In genomic region chr1:161099090-161099802, GRCh38 we compare ENCODE assay signal across 8 cellular contexts. TPM values are rescaled to one million over a fixed set of nuclear protein-coding genes. Genes with fewer than 3 reads are reported as not detected.
DNase-seq lines count a peak whose midpoint lies in the region; ATAC-seq and TF ChIP-seq lines count a peak whose summit lies in the region.

No MANE protein-coding gene starts in this region.

- H3K9me3 Mint-ChIP-seq in CD4-positive, CD25-positive, alpha-beta regulatory T cell = peaks cover 0 to 6% (median 0%) of the 10 kb centered on the region in 7 donors

- peaks cover 18% of the 10 kb centered on the region for H3K27me3 Mint-ChIP-seq in CD4-positive, CD25-positive, alpha-beta regulatory T cell

- H3K4me3 ChIP-seq in CD4-positive, CD25-positive, alpha-beta regulatory T cell (ENCODE audit: low read depth, low read length) = no peak overlapping the region
- H3K4me3 ChIP-seq in LNCaP clone FGC (ENCODE audit: low read depth, low read length) (peak overlapping the region; percentile 93), ectodermal cell (ENCODE audit: insufficient read depth, low read depth, low read length) (peak overlapping the region; percentile 96), neuron (ENCODE audit: low read length) (peak overlapping the region; percentile 91)

- H2AFZ ChIP-seq in neuron (ENCODE audit: low read depth, low read length) = no peak overlapping the region

- H3K4me1 ChIP-seq in CD4-positive, CD25-positive, alpha-beta regulatory T cell (ENCODE audit: control insufficient read depth, insufficient read depth, low read length, poor library complexity, severe bottlenecking) = peaks cover 18% of the 10 kb centered on the region
- H3K4me1 ChIP-seq in ectodermal cell (ENCODE audit: control insufficient read depth, insufficient read depth, low read length) (no peaks in the 10 kb centered on the region), neuron (ENCODE audit: insufficient read depth, low read length) (peaks cover 16% of the 10 kb centered on the region)

- 90 to 91% methylated on average over 9 of the region's 9 CpGs for WGBS in ectodermal cell, 2 experiments

- peaks cover 11 to 26% (median 18%) of the 10 kb centered on the region in 4 donors for H3K4me1 Mint-ChIP-seq in CD4-positive, CD25-positive, alpha-beta regulatory T cell

- H3K27ac ChIP-seq in CD4-positive, CD25-positive, alpha-beta regulatory T cell (ENCODE audit: insufficient read depth, low read length, poor library complexity, severe bottlenecking) = no peak overlapping the region
- H3K27ac ChIP-seq in ectodermal cell (ENCODE audit: insufficient read depth, low read depth, low read length, poor library complexity, severe bottlenecking) = no peak overlapping the region

- peaks cover 32% of the 10 kb centered on the region for H3K36me3 ChIP-seq in CD4-positive, CD25-positive, alpha-beta regulatory T cell (ENCODE audit: control insufficient read depth, insufficient read depth, low read length)
- H3K36me3 ChIP-seq in ectodermal cell (ENCODE audit: control insufficient read depth, insufficient read depth, low read length) = peaks cover 4% of the 10 kb centered on the region
- peaks cover 23% of the 10 kb centered on the region for H3K36me3 ChIP-seq in neuron (ENCODE audit: insufficient read depth, low read length)

- H3K4me3 Mint-ChIP-seq in CD4-positive, CD25-positive, alpha-beta regulatory T cell = peak overlapping the region; percentile 73 to 93 (median 81)

- no peak for DNase-seq in CD4-positive, CD25-positive, alpha-beta regulatory T cell
- no peak for DNase-seq in LNCaP clone FGC (ENCODE audit: low read depth)
- DNase-seq in Kasumi-1 (lab: John Stamatoyannopoulos, UW) = no peak
- no peak for DNase-seq in HT-29 (ENCODE audit: low spot score)

- ATAC-seq in CD4-positive, CD25-positive, alpha-beta regulatory T cell (ENCODE audit: low read depth in 2 of 2) = no peak
- ATAC-seq in GM18520 (IDR thresholded peaks at IDR 0.05; ENCODE audit: unreplicated experiment) (no peak), GM18867 (IDR thresholded peaks at IDR 0.05; ENCODE audit: unreplicated experiment) (no peak)

- H3K36me3 Mint-ChIP-seq in CD4-positive, CD25-positive, alpha-beta regulatory T cell = peaks cover 22% of the 10 kb centered on the region

- TF ChIP-seq CTCF in LNCaP clone FGC (IDR thresholded peaks at IDR 0.05; ENCODE audit: control insufficient read depth, extremely low read depth, insufficient read depth) = no peak

- no peaks in the 10 kb centered on the region for H3K9me3 ChIP-seq in CD4-positive, CD25-positive, alpha-beta regulatory T cell (ENCODE audit: control insufficient read depth in 2 of 2, low read length in 2 of 2)
- H3K9me3 ChIP-seq in ectodermal cell (ENCODE audit: control insufficient read depth, low read length) (no peaks in the 10 kb centered on the region), neuron (ENCODE audit: low read length) (no peaks in the 10 kb centered on the region)

- H3K27ac Mint-ChIP-seq in CD4-positive, CD25-positive, alpha-beta regulatory T cell = peak overlapping the region in 2 of 3 donors; percentile 89 to 90

- no peaks in the 10 kb centered on the region for H3K27me3 ChIP-seq in CD4-positive, CD25-positive, alpha-beta regulatory T cell (ENCODE audit: control insufficient read depth, insufficient read depth, low read length)
- H3K27me3 ChIP-seq in ectodermal cell (ENCODE audit: control insufficient read depth, insufficient read depth, low read length, poor library complexity, severe bottlenecking) (no peaks in the 10 kb centered on the region), neuron (ENCODE audit: insufficient read depth, low read length) (no peaks in the 10 kb centered on the region)

RNA-seq across cellular contexts. Expression of gene KLHDC9, which starts 1.1 kb away (rescaled TPM):
- not detected for total RNA-seq in CD4-positive, CD25-positive, alpha-beta regulatory T cell
- polyA plus RNA-seq in CD4-positive, CD25-positive, alpha-beta regulatory T cell = under 1 TPM in 2 of 4 donors, not detected in 2; 0.28 to 0.46 TPM
- polyA plus RNA-seq in ectodermal cell (2013, experiment 1 of 4) = 19.0 TPM
- 15.5 TPM for polyA plus RNA-seq in ectodermal cell (2013, experiment 2 of 4)
- polyA plus RNA-seq in ectodermal cell (2013, experiment 3 of 4) = 20.0 TPM
- polyA plus RNA-seq in ectodermal cell (2013, experiment 4 of 4) = 20.9 TPM
- 3.8 and 5.5 TPM in 2 replicates for total RNA-seq in HT-29 (2014; rRNA removed; shearing (Covaris generic))

RNA-seq across cellular contexts. Expression of gene NECTIN4, which starts 9.9 kb away (rescaled TPM):
- not detected for total RNA-seq in CD4-positive, CD25-positive, alpha-beta regulatory T cell
- under 1 TPM in 1 of 4 donors, not detected in 3; 0.05 TPM for polyA plus RNA-seq in CD4-positive, CD25-positive, alpha-beta regulatory T cell
- polyA plus RNA-seq in ectodermal cell (2013, experiment 1 of 4) = 0.17 TPM
- not detected for polyA plus RNA-seq in ectodermal cell (2013, experiment 2 of 4)
- polyA plus RNA-seq in ectodermal cell (2013, experiment 3 of 4) = not detected
- polyA plus RNA-seq in ectodermal cell (2013, experiment 4 of 4) = not detected
- total RNA-seq in HT-29 (2014; rRNA removed; shearing (Covaris generic)) = 8.6 and 10.4 TPM in 2 replicates

RNA-seq across cellular contexts. Expression of gene PFDN2, which starts 18.6 kb away (rescaled TPM):
- total RNA-seq in CD4-positive, CD25-positive, alpha-beta regulatory T cell = 48.0 TPM
- polyA plus RNA-seq in CD4-positive, CD25-positive, alpha-beta regulatory T cell = 100 to 1,000 TPM in 2 of 4 donors, 10 to 100 TPM in 2; 90.9 to 109 (median 98.6) TPM
- polyA plus RNA-seq in ectodermal cell (2013, experiment 1 of 4) = 96.0 TPM
- 77.8 TPM for polyA plus RNA-seq in ectodermal cell (2013, experiment 2 of 4)
- polyA plus RNA-seq in ectodermal cell (2013, experiment 3 of 4) = 87.6 TPM
- 99.7 TPM for polyA plus RNA-seq in ectodermal cell (2013, experiment 4 of 4)
- total RNA-seq in HT-29 (2014; rRNA removed; shearing (Covaris generic)) = 67.7 and 70.5 TPM in 2 replicates

RNA-seq across cellular contexts. Expression of gene NIT1, which starts 18.7 kb away (rescaled TPM):
- total RNA-seq in CD4-positive, CD25-positive, alpha-beta regulatory T cell = 28.2 TPM
- polyA plus RNA-seq in CD4-positive, CD25-positive, alpha-beta regulatory T cell = 10 to 100 TPM; 21.1 to 24.5 (median 22.2) TPM
- polyA plus RNA-seq in ectodermal cell (2013, experiment 1 of 4) = 56.7 TPM
- 61.4 TPM for polyA plus RNA-seq in ectodermal cell (2013, experiment 2 of 4)
- 52.4 TPM for polyA plus RNA-seq in ectodermal cell (2013, experiment 3 of 4)
- polyA plus RNA-seq in ectodermal cell (2013, experiment 4 of 4) = 57.9 TPM
- total RNA-seq in HT-29 (2014; rRNA removed; shearing (Covaris generic)) = 25.1 and 30.8 TPM in 2 replicates

RNA-seq across cellular contexts. Expression of gene ARHGAP30, which starts 29.6 kb away (rescaled TPM):
- total RNA-seq in CD4-positive, CD25-positive, alpha-beta regulatory T cell = 204 TPM
- 100 to 1,000 TPM; 144 to 159 (median 151) TPM for polyA plus RNA-seq in CD4-positive, CD25-positive, alpha-beta regulatory T cell
- not detected for polyA plus RNA-seq in ectodermal cell (2013, experiment 1 of 4)
- 0.07 TPM for polyA plus RNA-seq in ectodermal cell (2013, experiment 2 of 4)
- polyA plus RNA-seq in ectodermal cell (2013, experiment 3 of 4) = not detected
- not detected for polyA plus RNA-seq in ectodermal cell (2013, experiment 4 of 4)
- 0.58 and 0.86 TPM in 2 replicates for total RNA-seq in HT-29 (2014; rRNA removed; shearing (Covaris generic))
